Comparison of ENCODE assay signal across 26 cellular contexts in the genomic region with DNA sequence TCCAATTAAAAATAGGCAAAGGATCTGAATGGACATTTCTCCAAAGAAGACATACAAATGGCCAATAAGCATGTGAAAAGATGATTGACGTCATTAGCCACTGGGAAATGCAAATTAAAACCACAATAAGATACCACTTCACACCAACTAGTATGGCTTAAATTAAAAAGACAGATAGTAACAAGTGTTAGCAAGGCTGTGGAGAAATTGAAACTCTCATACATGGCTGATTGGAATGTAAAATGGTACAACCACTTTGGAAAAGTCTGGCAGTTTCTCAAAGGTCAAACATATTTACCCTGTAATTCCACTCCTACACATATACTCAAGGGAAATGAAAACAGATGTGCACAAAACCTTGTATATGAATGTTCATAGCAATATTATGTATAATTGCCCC.
"Had no signal": no experiment of that assay in that cellular context is flagged by ENCODE, and none has a peak within 500 bp of the region (broad histone marks: within the 10 kb centered on the region; RNA-seq: fewer than 3 reads in every experiment).

No MANE protein-coding gene starts in this region.

- H3K4me1 Mint-ChIP-seq: mesothelial cell of epicardium, natural killer cell had no signal

- H3K36me3 Mint-ChIP-seq: mesothelial cell of epicardium; natural killer cell; stimulated activated naive B cell treated with anti-CD40 and anti-IgM and Interleukin-4, amounts not matched to agents 10 μg/mL and 1 μg/mL and 100 μg/mL, for 72 hours had no signal

- H3K4me1 ChIP-seq: left lung, lower lobe of right lung, right atrium auricular region, testis, upper lobe of left lung had no signal

- ATAC-seq: left colon; left lung; lower lobe of right lung; natural killer cell; sciatic nerve; stimulated activated naive B cell treated with anti-CD40 and anti-IgM and Interleukin-4, amounts not matched to agents 10 μg/mL and 1 μg/mL and 100 μg/mL, for 72 hours; stimulated activated naive CD8-positive, alpha-beta T cell treated with anti-CD3 and anti-CD28 coated beads, Interleukin-15, Interleukin-2, amounts not matched to agents 100 U/mL and 50 U/mL, for 24 hours had no signal

- H3K9me3 Mint-ChIP-seq: natural killer cell; stimulated activated naive B cell treated with anti-CD40 and anti-IgM and Interleukin-4, amounts not matched to agents 10 μg/mL and 1 μg/mL and 100 μg/mL, for 72 hours had no signal

- H3K27me3 ChIP-seq: ovary, right atrium auricular region, testis, thyroid gland, transverse colon, upper lobe of left lung, vagina had no signal

- H3K9me3 ChIP-seq: left lung, lower lobe of right lung, ovary, right atrium auricular region, stomach, testis, thyroid gland, transverse colon, upper lobe of left lung, vagina had no signal

- H3K4me3 ChIP-seq: left lung, lower lobe of right lung, ovary, right atrium auricular region, skin epidermis, stomach, testis, thyroid gland, transverse colon, upper lobe of left lung, vagina had no signal

- H3K27ac ChIP-seq: left lung, lower lobe of right lung, ovary, right atrium auricular region, skin epidermis, stomach, testis, thyroid gland, transverse colon, upper lobe of left lung, vagina had no signal

- H3K4me3 Mint-ChIP-seq: mesothelial cell of epicardium; naive B cell; natural killer cell; stimulated activated naive B cell treated with anti-CD40 and anti-IgM and Interleukin-4, amounts not matched to agents 10 μg/mL and 1 μg/mL and 100 μg/mL, for 72 hours had no signal

- H3K27ac Mint-ChIP-seq: mesothelial cell of epicardium; naive B cell; natural killer cell; progenitor cell of endocrine pancreas; stimulated activated naive B cell treated with anti-CD40 and anti-IgM and Interleukin-4, amounts not matched to agents 10 μg/mL and 1 μg/mL and 100 μg/mL, for 72 hours had no signal

- DNase-seq: hippocampal formation; left colon; left lung; lower lobe of right lung; mammary epithelial cell; mesendoderm; naive B cell; natural killer cell; ovary; stimulated activated CD4-positive, alpha-beta T cell treated with anti-CD3 and anti-CD28 coated beads, Interleukin-12 subunit alpha, Interleukin-12 subunit beta, amount 100 ng/mL, for 4 hours; stimulated activated CD4-positive, alpha-beta T cell treated with anti-CD3 and anti-CD28 coated beads, Interleukin-15, amount 100 ng/mL, for 24 hours; stimulated activated CD4-positive, alpha-beta T cell treated with anti-CD3 and anti-CD28 coated beads, Interleukin-2, amount 100 ng/mL, for 24 hours; stimulated activated CD4-positive, alpha-beta T cell treated with anti-CD3 and anti-CD28 coated beads, Interleukin-4, amount 100 ng/mL, for 1 hour; stimulated activated naive B cell treated with anti-CD40 and anti-IgM and Interleukin-4, amounts not matched to agents 10 μg/mL and 1 μg/mL and 100 μg/mL, for 72 hours; stimulated activated naive CD8-positive, alpha-beta T cell treated with anti-CD3 and anti-CD28 coated beads, Interleukin-15, Interleukin-2, amounts not matched to agents 100 U/mL and 50 U/mL, for 24 hours; stomach; testis; thyroid gland; transverse colon; upper lobe of left lung had no signal

- H3K36me3 ChIP-seq: left lung, lower lobe of right lung, ovary, right atrium auricular region, stomach, thyroid gland, transverse colon, upper lobe of left lung, vagina had no signal
